29 cellular contexts compared by ENCODE assay signal in genomic region chr5:103941554-103941953, GRCh38.
"Had no signal": no experiment of that assay in that cellular context is flagged by ENCODE, and none has a peak within 500 bp of the region (broad histone marks: within the 10 kb centered on the region; RNA-seq: fewer than 3 reads in every experiment).

No MANE protein-coding gene starts in this region.

- H3K36me3 ChIP-seq: brain microvascular endothelial cell, esophagus muscularis mucosa, gastrocnemius medialis, heart left ventricle, WERI-Rb-1 had no signal

- DNase-seq: activated B cell treated with CpG ODN at 0.5 μM for 24 hours; activated CD4-positive, alpha-beta T cell treated with anti-CD3 and anti-CD28 coated beads for 48 hours; activated CD4-positive, alpha-beta T cell treated with anti-CD3 and anti-CD28 coated beads, Interleukin-2, amount 50 U/mL, for 1 hour; activated CD4-positive, alpha-beta T cell treated with anti-CD3 and anti-CD28 coated beads, Interleukin-2, amount 50 U/mL, for 48 hours; activated CD8-positive, alpha-beta memory T cell treated with anti-CD3 and anti-CD28 coated beads for 24 hours; activated CD8-positive, alpha-beta T cell treated with anti-CD3 and anti-CD28 coated beads for 36 hours; activated effector memory CD4-positive, alpha-beta T cell treated with Interleukin-2 at 50 U/mL for 16 hours; activated gamma-delta T cell treated with Interleukin-2 at 50 U/mL for 16 hours; activated naive CD4-positive, alpha-beta T cell treated with anti-CD3 and anti-CD28 coated beads, Interleukin-2, amount 50 U/mL, for 16 hours; activated naive CD4-positive, alpha-beta T cell treated with Interleukin-2 at 50 U/mL for 16 hours; activated T-cell treated with anti-CD3 and anti-CD28 coated beads, Interleukin-2, amount 50 U/mL, for 4 hours; amniotic stem cell; anterior cingulate cortex; brain microvascular endothelial cell; cortex of kidney; dermis blood vessel endothelial cell; effector CD4-positive, alpha-beta T cell; effector memory CD8-positive, alpha-beta T cell; erythroblast; foreskin keratinocyte; gastrocnemius medialis; glutamatergic neuron; heart left ventricle; hypothalamus; T1000; WERI-Rb-1 had no signal

- H3K27me3 ChIP-seq: brain microvascular endothelial cell, esophagus muscularis mucosa, foreskin keratinocyte, gastrocnemius medialis, heart left ventricle had no signal

- H3K4me1 ChIP-seq: esophagus muscularis mucosa, foreskin keratinocyte, gastrocnemius medialis, heart left ventricle had no signal

- H3K4me3 ChIP-seq: esophagus muscularis mucosa, gastrocnemius medialis, heart left ventricle had no signal

- ATAC-seq: activated CD4-positive, CD25-positive, alpha-beta regulatory T cell treated with anti-CD3 and anti-CD28 coated beads, Interleukin-2, amount 50 U/mL, for 24 hours; activated CD8-positive, alpha-beta T cell treated with anti-CD3 and anti-CD28 coated beads for 36 hours; activated T-cell treated with anti-CD3 and anti-CD28 coated beads, Interleukin-2, amount 50 U/mL, for 4 hours; activated T-helper 17 cell treated with anti-CD3 and anti-CD28 coated beads, Interleukin-2, amount 50 U/mL, for 72 hours; effector memory CD8-positive, alpha-beta T cell; foreskin keratinocyte; gastrocnemius medialis; heart left ventricle had no signal

- H3K27ac ChIP-seq: brain microvascular endothelial cell, esophagus muscularis mucosa, foreskin keratinocyte, gastrocnemius medialis, heart left ventricle, WERI-Rb-1 had no signal

- H3K9me3 ChIP-seq: esophagus muscularis mucosa, gastrocnemius medialis, heart left ventricle had no signal
